Comparison of ENCODE assay signal across 8 cellular contexts in the genomic region with DNA sequence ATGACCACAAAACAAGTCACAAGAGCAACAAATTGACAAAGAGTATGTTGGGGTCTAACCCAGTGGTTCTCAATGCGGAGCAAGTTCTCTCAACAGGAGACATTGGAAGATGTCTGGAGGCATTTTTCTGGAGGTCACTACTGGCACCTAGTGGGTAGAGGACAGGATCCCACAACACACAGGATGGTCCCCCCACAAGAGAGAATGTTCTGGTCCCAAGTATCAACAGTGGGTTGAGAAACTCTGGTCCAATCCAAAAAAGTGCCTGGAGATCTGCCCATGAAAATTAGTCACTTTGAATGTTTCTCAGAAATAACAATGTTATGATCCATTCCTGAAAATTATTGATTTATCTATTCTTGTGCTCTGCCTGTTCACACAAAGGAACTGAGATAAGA.
DNase-seq lines count a peak whose midpoint lies in the region; ATAC-seq and TF ChIP-seq lines count a peak whose summit lies in the region.

No MANE protein-coding gene starts in this region.

- POLR2A ChIA-PET in GM10248 (lab: Yijun Ruan, JAX): no interaction called here
- POLR2A ChIA-PET in RWPE1 (lab: Yijun Ruan, JAX; ENCODE audit: low non-redundant PET): interaction anchor here (0.7 kb wide), 1 partner anchor 245 kb away, joined by 4 read pairs; no protein-coding TSS in a partner anchor

- peak overlapping the region; percentile 97 for H3K27ac ChIP-seq in RWPE1

- TF ChIP-seq CTCF in GM10248 (IDR thresholded peaks at IDR 0.05; ENCODE audit: control extremely low read depth, extremely low read depth, low read depth, missing control alignments) (peak; percentile 27), RWPE1 (conservative IDR thresholded peaks at IDR 0.05; ENCODE audit: low read depth) (no peak; the same call in 1 of the 2 replicates)

- no peak for DNase-seq in GM10248 (ENCODE audit: extremely low spot score)
- DNase-seq in RWPE1 (ENCODE audit: low spot score): peak; percentile 39
- DNase-seq in fibroblast of peridontal ligament (ENCODE audit: extremely low read depth): peak; percentile 98
- DNase-seq in skeletal muscle cell (ENCODE audit: low read depth): peak; percentile 90
- no peak for DNase-seq in midbrain (lab: John Stamatoyannopoulos, UW)
- no peak for DNase-seq in NCI-H1417 treated with DMSO at 0.1 percent for 48 hours (lab: John Stamatoyannopoulos, UW)

- no peak overlapping the region for H3K4me3 ChIP-seq in skeletal muscle cell (ENCODE audit: low read depth, low read length)

- no peak for ATAC-seq in HG02938 (IDR thresholded peaks at IDR 0.05; ENCODE audit: unreplicated experiment)
- ATAC-seq in GM19324 (IDR thresholded peaks at IDR 0.05; ENCODE audit: low FRiP score, unreplicated experiment): no peak

- CTCF ChIA-PET in GM10248 (lab: Yijun Ruan, JAX) (no interaction called here), RWPE1 (lab: Yijun Ruan, JAX) (no interaction called here)

Comparison
In these comparisons a context has a peak if more than half of its experiments do, and no peak if none do; other contexts are left out.
1. DNase-seq: peak in RWPE1 (single experiment), fibroblast of peridontal ligament (single experiment) and skeletal muscle cell (single experiment); none in GM10248 (single experiment), midbrain (single experiment) and NCI-H1417 treated with DMSO at 0.1 percent for 48 hours (single experiment).